In genomic region chr9:27352457-27353188, GRCh38 we compare ENCODE assay signal across 12 cellular contexts. TPM values are rescaled to one million over a fixed set of nuclear protein-coding genes. Genes with fewer than 3 reads are reported as not detected.
DNase-seq lines count a peak whose midpoint lies in the region; ATAC-seq and TF ChIP-seq lines count a peak whose summit lies in the region.
"Had no signal": no experiment of that assay in that cellular context is flagged by ENCODE, and none has a peak within 500 bp of the region (broad histone marks: within the 10 kb centered on the region; RNA-seq: fewer than 3 reads in every experiment).

No MANE protein-coding gene starts in this region.

- 43 to 58% (median 52%) methylated on average over 6 of the region's 6 CpGs for WGBS in spleen, 5 donors
- 83% methylated on average over 6 of the region's 6 CpGs for WGBS in suprapubic skin

- H3K4me1 ChIP-seq in spleen (peaks cover 12 to 73% (median 34%) of the 10 kb centered on the region in 6 donors), suprapubic skin (peaks cover 31% of the 10 kb centered on the region)

- H3K4me1 Mint-ChIP-seq in brain = peaks cover 78% of the 10 kb centered on the region

- TF ChIP-seq POLR2A in spleen (IDR thresholded peaks at IDR 0.05) = no peak
- TF ChIP-seq POLR2A in suprapubic skin (IDR thresholded peaks at IDR 0.05) = no peak

- intact Hi-C loops in spleen (cut with DNase I; ENCODE audit: low total_unique reads) = no loop called here

- H3K27ac Mint-ChIP-seq in brain = peak overlapping the region in 3 of 5 experiments; percentile 88 to 97 (median 91)

- DNase-seq in spleen (no peak), D341Med (ENCODE audit: low spot score) (no peak), NCI-H510A (lab: John Stamatoyannopoulos, UW) (no peak), suprapubic skin (ENCODE audit: low spot score in 2 of 2) (no peak)
- DNase-seq: activated gamma-delta T cell; effector CD8-positive, alpha-beta T cell; MG63; ovary had no signal

- ATAC-seq in GM19438 (IDR thresholded peaks at IDR 0.05; ENCODE audit: low read depth, unreplicated experiment) (peak; percentile 43), HG02852 (IDR thresholded peaks at IDR 0.05; ENCODE audit: unreplicated experiment) (peak; percentile 39)

- H3K4me3 Mint-ChIP-seq in brain = no peak overlapping the region

- H3K9me3 Mint-ChIP-seq in brain = no peaks in the 10 kb centered on the region

- peaks cover 0 to 5% (median 0%) of the 10 kb centered on the region in 6 donors for H3K36me3 ChIP-seq in spleen
- H3K36me3 ChIP-seq in suprapubic skin = no peaks in the 10 kb centered on the region
- H3K36me3 ChIP-seq: MG63, ovary had no signal

- H3K9me3 ChIP-seq in spleen = no peaks in the 10 kb centered on the region
- no peaks in the 10 kb centered on the region for H3K9me3 ChIP-seq in suprapubic skin
- H3K9me3 ChIP-seq: MG63, ovary had no signal

- no peaks in the 10 kb centered on the region for H3K27me3 ChIP-seq in spleen (replicated peaks in 1 of 7)
- no peaks in the 10 kb centered on the region for H3K27me3 ChIP-seq in suprapubic skin
- H3K27me3 ChIP-seq: MG63, ovary had no signal

- no peak for TF ChIP-seq EP300 in suprapubic skin (IDR thresholded peaks at IDR 0.05)

- H3K27ac ChIP-seq in spleen (peak overlapping the region in 6 of 8 donors; percentile 16 to 63 (median 43)), suprapubic skin (no peak overlapping the region)
- H3K27ac ChIP-seq: ovary had no signal

- H3K36me3 Mint-ChIP-seq in brain = peaks cover 5% of the 10 kb centered on the region

- H3K27me3 Mint-ChIP-seq in brain = no peaks in the 10 kb centered on the region

- H3K4me3 ChIP-seq in spleen (no peak overlapping the region), suprapubic skin (no peak overlapping the region)
- H3K4me3 ChIP-seq: MG63, ovary had no signal

- TF ChIP-seq CTCF in brain (conservative IDR thresholded peaks at IDR 0.05) (no peak), spleen (IDR thresholded peaks at IDR 0.05 in 8 of 11, conservative IDR thresholded peaks at IDR 0.05 in 3 of 11) (no peak), suprapubic skin (IDR thresholded peaks at IDR 0.05) (no peak)

RNA-seq across cellular contexts. Expression of gene EQTN, which starts 55.7 kb away (rescaled TPM):
- polyA plus RNA-seq in brain (ENCODE audit: insufficient read depth, low read depth, low replicate concordance) (not detected), spleen (under 1 TPM; 0.26 to 0.35 (median 0.28) TPM)
- total RNA-seq in spleen (1 to 10 TPM in 1 of 7 donors, under 1 TPM in 1, not detected in 5; 0.56 to 1.3 TPM), suprapubic skin (under 1 TPM in 1 of 4 donors, not detected in 3; 0.97 TPM)
- total RNA-seq: T-helper 2 cell treated with Interferon-gamma antibody and Interleukin-4, amounts not matched to agents 100 ng/mL and 5 ng/mL, for 36 hours had no signal
